ENCODE assay signal across 8 cellular contexts in genomic region chr2:43210467-43211303, GRCh38. TPM values are rescaled to one million over a fixed set of nuclear protein-coding genes. Genes with fewer than 3 reads are reported as not detected.
A peak's percentile ranks its signal among the peaks of the same experiment; 100 is the strongest.
DNase-seq lines count a peak whose midpoint lies in the region; ATAC-seq and TF ChIP-seq lines count a peak whose summit lies in the region.

No MANE protein-coding gene starts in this region.

- H3K27ac ChIP-seq in skeletal muscle tissue (ENCODE audit: low read depth, low read length) (peak overlapping the region; percentile 9), PC-9 (no peak overlapping the region)

- BruUV-seq in PC-9 (replicated peaks; lab: Mats Ljungman, UMichigan): no TSS peak

- H3K27me3 ChIP-seq in skeletal muscle tissue (ENCODE audit: control insufficient read depth in 3 of 3, insufficient read depth in 3 of 3, low read length in 3 of 3) (no peaks in the 10 kb centered on the region), PC-9 (ENCODE audit: insufficient read depth, low read depth) (no peaks in the 10 kb centered on the region)

- H3K9ac ChIP-seq in skeletal muscle tissue (ENCODE audit: low read depth in 1 of 3, low read length in 3 of 3): peak overlapping the region in 1 of 3 donors; percentile 25

- no peaks in the 10 kb centered on the region for H3K79me2 ChIP-seq in PC-9 (ENCODE audit: low read depth)

- TF ChIP-seq CTCF in foreskin fibroblast (IDR thresholded peaks at IDR 0.05; ENCODE audit: low read depth, low read length) (no peak), PC-9 (conservative IDR thresholded peaks at IDR 0.05) (no peak), GM10248 (IDR thresholded peaks at IDR 0.05; ENCODE audit: control extremely low read depth, extremely low read depth, low read depth, missing control alignments) (no peak)

- H3K9me3 ChIP-seq in skeletal muscle tissue (ENCODE audit: control insufficient read depth in 3 of 3, low read length in 3 of 3) (no peaks in the 10 kb centered on the region), PC-9 (ENCODE audit: insufficient read depth, low read depth) (no peaks in the 10 kb centered on the region)

- H3K36me3 ChIP-seq in skeletal muscle tissue (ENCODE audit: control insufficient read depth in 3 of 3, insufficient read depth in 3 of 3, low read length in 3 of 3) (no peaks in the 10 kb centered on the region), PC-9 (ENCODE audit: low read depth) (no peaks in the 10 kb centered on the region)

- DNase-seq in GDM1 (lab: John Stamatoyannopoulos, UW) (peak; percentile 77), SKM-1 treated with dmso at 0.1 percent for 144 hours (lab: John Stamatoyannopoulos, UW; ENCODE audit: unreplicated experiment) (peak; percentile 94), foreskin fibroblast (peak; percentile 70 to 88), PC-9 (no peak), GM10248 (ENCODE audit: extremely low spot score) (no peak)

- no peak overlapping the region for H3K4me3 ChIP-seq in foreskin fibroblast (ENCODE audit: low read depth in 1 of 2, low read length in 2 of 2)
- no peak overlapping the region for H3K4me3 ChIP-seq in skeletal muscle tissue (ENCODE audit: low read length in 3 of 3)
- no peak overlapping the region for H3K4me3 ChIP-seq in PC-9

- no peaks in the 10 kb centered on the region for H4K20me1 ChIP-seq in PC-9 (ENCODE audit: insufficient read depth)

- CTCF ChIA-PET in PC-9 (lab: Charles Lee) (interaction anchor here (0.6 kb wide), 2 partner anchors 26 to 57 kb away, joined by 3 to 8 read pairs; no protein-coding TSS in a partner anchor), GM10248 (lab: Yijun Ruan, JAX) (interaction anchor here (0.7 to 1.9 kb wide), 2 partner anchors 13 to 14 kb away, joined by 3 to 4 read pairs; no protein-coding TSS in a partner anchor)

- intact Hi-C loops in PC-9 (cut with micrococcal nuclease; ENCODE audit: unreplicated experiment): no loop called here

- no peaks in the 10 kb centered on the region for H3K9me2 ChIP-seq in PC-9 (ENCODE audit: insufficient read depth)

- peaks cover 2 to 17% (median 14%) of the 10 kb centered on the region in 3 donors for H3K4me1 ChIP-seq in skeletal muscle tissue (ENCODE audit: control insufficient read depth in 3 of 3, insufficient read depth in 3 of 3, low read length in 3 of 3)
- H3K4me1 ChIP-seq in PC-9 (replicated peaks; ENCODE audit: insufficient read depth): peaks cover 43% of the 10 kb centered on the region

- POLR2A ChIA-PET in PC-9 (lab: Charles Lee; ENCODE audit: unreplicated experiment): interaction anchor here (0.6 kb wide), 1 partner anchor 52 kb away, joined by 5 read pairs; no protein-coding TSS in a partner anchor
- POLR2A ChIA-PET in GM10248 (lab: Yijun Ruan, JAX): no interaction called here

- H2AFZ ChIP-seq in PC-9: no peak overlapping the region

- H3K4me2 ChIP-seq in PC-9: no peak overlapping the region

- ATAC-seq in HG02759 (IDR thresholded peaks at IDR 0.05; ENCODE audit: unreplicated experiment) (no peak), HG03280 (IDR thresholded peaks at IDR 0.05; ENCODE audit: unreplicated experiment) (no peak)

- peaks cover 21% of the 10 kb centered on the region for H3F3A ChIP-seq in PC-9 (ENCODE audit: insufficient read depth, low read depth)

RNA-seq across cellular contexts. Expression of gene ZFP36L2, which starts 15.7 kb away (rescaled TPM):
- total RNA-seq in skeletal muscle tissue (14.1 TPM), PC-9 (2021) (31.3 and 34.3 TPM in 2 replicates)

Comparison
In these comparisons a context has a peak if more than half of its experiments do, and no peak if none do; other contexts are left out.
1. DNase-seq: peak in GDM1 (single experiment), SKM-1 treated with dmso at 0.1 percent for 144 hours (single experiment) and foreskin fibroblast (2 of 2); none in PC-9 (0 of 2) and GM10248 (single experiment).